ENCODE assay signal across 8 cellular contexts in the genomic region with DNA sequence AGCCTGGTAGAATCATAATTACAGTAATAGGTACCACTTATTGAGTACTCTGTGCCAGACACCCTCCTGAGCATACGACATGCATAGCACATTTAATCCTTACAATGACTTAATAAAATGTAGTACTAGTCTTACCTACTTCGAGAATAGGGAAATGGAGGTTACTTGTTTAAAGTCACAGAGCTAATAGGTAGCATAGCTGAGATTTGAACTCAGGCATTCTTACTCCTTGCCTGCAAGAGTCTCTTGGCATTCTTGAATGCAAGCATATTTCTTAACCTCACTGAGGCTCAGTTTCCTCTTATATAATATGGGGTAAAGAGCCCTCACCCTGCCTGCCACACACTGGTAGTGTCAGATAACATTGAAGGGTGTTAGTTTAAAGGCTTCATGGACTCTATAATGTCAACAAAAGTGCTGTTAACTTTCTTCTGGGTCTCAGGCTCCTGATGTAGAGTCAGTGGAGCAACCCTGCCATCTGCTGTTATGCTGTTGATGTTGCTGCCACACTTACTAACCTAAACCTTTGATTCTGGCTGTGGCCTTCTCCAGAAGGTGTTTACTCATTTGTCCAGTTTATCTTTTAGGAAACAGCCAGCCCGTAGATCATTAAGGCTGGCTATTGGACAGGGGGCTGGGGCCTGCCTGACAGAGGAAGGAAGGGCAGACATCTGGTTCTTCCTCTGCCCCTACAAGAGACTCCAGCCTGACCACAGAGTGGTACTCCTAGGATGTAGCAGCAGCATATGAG. TPM values are rescaled to one million over a fixed set of nuclear protein-coding genes. Genes with fewer than 3 reads are reported as not detected.
DNase-seq lines count a peak whose midpoint lies in the region; ATAC-seq, FAIRE-seq and TF ChIP-seq lines count a peak whose summit lies in the region.

No MANE protein-coding gene starts in this region.

- no peak for TF ChIP-seq EP300 in A549 (IDR thresholded peaks at IDR 0.05)

- no peak for FAIRE-seq in A549 (lab: Jason Lieb, UNC)

- POLR2A ChIA-PET in A549 (lab: Yijun Ruan, JAX) = no interaction called here

- CTCF ChIA-PET in A549 (lab: Yijun Ruan, JAX) = interaction anchor here (0.6 to 5.4 kb wide), 25 partner anchors 8 to 468 kb away, joined by 3 to 26 read pairs (median 4); a partner anchor contains a TSS

- H3K9me3 ChIP-seq in A549 (no peaks in the 10 kb centered on the region), prostate gland (no peaks in the 10 kb centered on the region)

- peak; percentile 61 to 66 for TF ChIP-seq RAD21 in A549 (conservative IDR thresholded peaks at IDR 0.05 in 1 of 2, IDR thresholded peaks at IDR 0.05 in 1 of 2)

- intact Hi-C loops in prostate gland (cut with DNase I) = loop anchor here (2.0 kb wide), 1 partner anchor 124 kb away; a partner anchor contains a TSS

- H3K4me3 ChIP-seq in A549 = no peak overlapping the region
- no peak overlapping the region for H3K4me3 ChIP-seq in prostate gland

- WGBS in A549 (ENCODE audit: missing lambda C conversion rate) = 42% methylated on average over 3 of the region's 3 CpGs
- WGBS in prostate gland = 33% methylated on average over 3 of the region's 3 CpGs

- DNase-seq in A549 (ENCODE audit: low read depth in 1 of 2, low spot score in 1 of 2) (peak in 1 of 2 experiments; percentile 40), GDM1 (lab: John Stamatoyannopoulos, UW) (peak; percentile 86), NCI-H69 (lab: John Stamatoyannopoulos, UW) (peak; percentile 81), globus pallidus (ENCODE audit: low spot score) (peak; percentile 63), prostate gland (ENCODE audit: low spot score) (peak; percentile 74), NCI-H748 (lab: John Stamatoyannopoulos, UW; ENCODE audit: unreplicated experiment) (no peak)
- peak; percentile 54 for DNase-seq in activated naive CD4-positive, alpha-beta T cell treated with Interleukin-2 at 50 U/mL for 16 hours

- no peak overlapping the region for H3K4me2 ChIP-seq in A549

- TF ChIP-seq POLR2A in A549 (IDR thresholded peaks at IDR 0.05; ENCODE audit: low read length) = no peak
- TF ChIP-seq POLR2A in prostate gland (IDR thresholded peaks at IDR 0.05) = no peak

- H3K36me3 ChIP-seq in prostate gland = no peaks in the 10 kb centered on the region

- H3K27me3 ChIP-seq in prostate gland (replicated peaks; ENCODE audit: insufficient read depth) = no peaks in the 10 kb centered on the region

- TF ChIP-seq CTCF in A549 (IDR thresholded peaks at IDR 0.05) (peak; percentile 50), prostate gland (IDR thresholded peaks at IDR 0.05) (peak in 3 of 4 experiments; percentile 76 to 95 (median 90))

- H3K27ac ChIP-seq in A549 (no peak overlapping the region), prostate gland (peak overlapping the region; percentile 63 to 67)

- H3K4me1 ChIP-seq in A549 = 0 out of 3 replicates have a peak, but pooled peaks cover 6% of the 10 kb centered on the region
- peaks cover 6% of the 10 kb centered on the region for H3K4me1 ChIP-seq in prostate gland (replicated peaks)

- peak; percentile 73 to 78; a peak in 5 of 6 replicates for ATAC-seq in A549
- ATAC-seq in HG03457 (IDR thresholded peaks at IDR 0.05; ENCODE audit: unreplicated experiment) = no peak

TF ChIP-seq in A549, 52 proteins besides CTCF, POLR2A, EP300 and RAD21:
- TF ChIP-seq CBX2 (IDR thresholded peaks at IDR 0.05; ENCODE audit: borderline replicate concordance, low read depth) (no peak), ZNF302 (CRISPR knock-in tag; IDR thresholded peaks at IDR 0.05) (no peak), CEBPB (IDR thresholded peaks at IDR 0.05) (no peak), SMC3 (IDR thresholded peaks at IDR 0.05) (peak; percentile 48; the same call in 2 of the 3 replicates), CHD4 (IDR thresholded peaks at IDR 0.05; ENCODE audit: borderline replicate concordance) (no peak), HDAC2 (IDR thresholded peaks at IDR 0.05) (no peak), KDM1A (IDR thresholded peaks at IDR 0.05; ENCODE audit: low read depth) (no peak)
- TF ChIP-seq, protein P1, sequence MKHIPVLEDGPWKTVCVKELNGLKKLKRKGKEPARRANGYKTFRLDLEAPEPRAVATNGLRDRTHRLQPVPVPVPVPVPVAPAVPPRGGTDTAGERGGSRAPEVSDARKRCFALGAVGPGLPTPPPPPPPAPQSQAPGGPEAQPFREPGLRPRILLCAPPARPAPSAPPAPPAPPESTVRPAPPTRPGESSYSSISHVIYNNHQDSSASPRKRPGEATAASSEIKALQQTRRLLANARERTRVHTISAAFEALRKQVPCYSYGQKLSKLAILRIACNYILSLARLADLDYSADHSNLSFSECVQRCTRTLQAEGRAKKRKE (CRISPR knock-in tag; IDR thresholded peaks at IDR 0.05; ENCODE audit: low read depth) = no peak

RNA-seq across cellular contexts. Expression of a gene that starts 18.9 kb away (rescaled TPM):
- 3.1 and 4.9 TPM in 2 replicates for polyA plus RNA-seq in A549 (2011; rRNA removed)
- 2.4 and 2.8 TPM in 2 replicates for polyA plus RNA-seq in A549 (2012; cell fraction: cytosol; rRNA removed)
- polyA plus RNA-seq in A549 (2012; cell fraction: nucleus; rRNA removed) = 12.4 and 15.5 TPM in 2 replicates
- polyA plus RNA-seq in A549 (2017; fragmentation: RNase III; extraction: RNeasy Plus Mini Kit Qiagen cat#74134 plus additional on column Dnase treatment) = 6.4 to 7.3 TPM (median 6.9 TPM) in 3 replicates
- 4.8 and 6.3 TPM in 2 replicates for polyA minus RNA-seq in A549 (2011; rRNA and poly(A)+ RNA removed)
- 100 to 1,000 TPM in 1 of 2 donors, 10 to 100 TPM in 1; 92.1 to 128 TPM for total RNA-seq in prostate gland

Comparison
In these comparisons a context has a peak if more than half of its experiments do, and no peak if none do; other contexts are left out.
1. H3K27ac ChIP-seq: peak in prostate gland (2 of 2); none in A549 (0 of 2).